ENCODE assay signal across 1 cellular context in the genomic region with DNA sequence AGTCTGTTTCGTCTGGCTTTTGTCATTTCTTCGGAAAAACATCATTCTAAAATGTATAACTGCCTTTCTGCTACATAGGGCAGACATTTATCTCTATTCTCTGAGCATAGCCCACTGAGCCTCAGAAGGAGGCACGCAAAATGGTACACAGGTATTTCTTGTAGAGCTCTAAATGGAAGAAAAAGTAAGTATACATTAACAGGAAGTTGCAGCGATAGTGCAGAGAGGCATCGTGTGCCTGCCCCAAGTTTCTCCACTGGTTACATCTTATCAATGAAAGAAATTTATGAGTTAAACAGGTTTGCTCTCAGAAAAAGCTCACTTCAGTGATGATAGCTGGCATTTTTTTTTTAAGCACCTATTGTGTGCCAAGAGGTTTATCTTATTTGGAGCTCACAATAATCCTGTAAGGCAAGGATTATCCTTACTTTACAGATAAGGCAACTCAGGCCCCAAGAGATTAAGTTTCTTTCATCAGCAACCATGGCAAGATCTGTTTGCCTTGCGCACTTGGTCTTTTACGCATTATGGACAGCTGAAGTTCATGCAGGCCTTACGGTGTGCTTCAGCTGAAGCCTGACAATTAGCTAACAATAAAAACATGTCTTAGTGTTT.
TF ChIP-seq lines count a peak whose summit lies in the region.

No MANE protein-coding gene starts in this region.

TF ChIP-seq in SK-N-SH, 30 proteins besides CTCF, POLR2A, EP300 and RAD21 (continued from another document):
- TF ChIP-seq, protein P1, sequence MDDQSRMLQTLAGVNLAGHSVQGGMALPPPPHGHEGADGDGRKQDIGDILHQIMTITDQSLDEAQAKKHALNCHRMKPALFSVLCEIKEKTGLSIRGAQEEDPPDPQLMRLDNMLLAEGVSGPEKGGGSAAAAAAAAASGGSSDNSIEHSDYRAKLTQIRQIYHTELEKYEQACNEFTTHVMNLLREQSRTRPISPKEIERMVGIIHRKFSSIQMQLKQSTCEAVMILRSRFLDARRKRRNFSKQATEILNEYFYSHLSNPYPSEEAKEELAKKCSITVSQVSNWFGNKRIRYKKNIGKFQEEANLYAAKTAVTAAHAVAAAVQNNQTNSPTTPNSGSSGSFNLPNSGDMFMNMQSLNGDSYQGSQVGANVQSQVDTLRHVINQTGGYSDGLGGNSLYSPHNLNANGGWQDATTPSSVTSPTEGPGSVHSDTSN (IDR thresholded peaks at IDR 0.05) = no peak
- no peak for TF ChIP-seq GABPA (IDR thresholded peaks at IDR 0.05; ENCODE audit: low read depth)
- TF ChIP-seq POLR2AphosphoS5 (IDR thresholded peaks at IDR 0.05; ENCODE audit: low read depth, low read length) = no peak
TF ChIP-seq in SK-N-SH: peak in this region for 0.
